Comparison of ENCODE assay signal across 28 cellular contexts in the genomic region with DNA sequence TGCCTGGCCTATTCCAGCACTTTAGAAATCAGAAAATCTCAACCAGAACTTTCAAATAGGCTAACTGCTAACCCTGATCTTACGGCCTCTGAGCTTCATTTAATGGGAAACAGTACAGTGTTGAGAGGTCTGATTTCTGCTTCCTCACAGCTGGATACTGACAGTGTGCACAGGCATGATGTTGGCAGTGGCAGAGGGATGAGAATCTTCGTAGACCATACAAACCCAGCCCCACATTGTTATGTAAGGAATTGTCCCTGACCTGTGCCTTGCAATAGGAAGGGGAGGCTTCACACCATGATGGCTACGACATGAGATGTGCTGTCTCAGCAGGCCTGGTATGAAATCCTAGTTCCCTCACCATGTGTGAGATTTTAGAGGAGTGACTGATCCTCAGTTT. TPM values are rescaled to one million over a fixed set of nuclear protein-coding genes. Genes with fewer than 3 reads are reported as not detected.
DNase-seq lines count a peak whose midpoint lies in the region; ATAC-seq and TF ChIP-seq lines count a peak whose summit lies in the region.
"Had no signal": no experiment of that assay in that cellular context is flagged by ENCODE, and none has a peak within 500 bp of the region (broad histone marks: within the 10 kb centered on the region; RNA-seq: fewer than 3 reads in every experiment).

No MANE protein-coding gene starts in this region.

- H4K20me1 ChIP-seq in H9 (ENCODE audit: control insufficient read depth, insufficient read depth, insufficient read length) = no peaks in the 10 kb centered on the region

- H3K79me1 ChIP-seq in mesenchymal stem cell (replicated peaks; ENCODE audit: low read length, poor library complexity, severe bottlenecking) (peaks cover 14% of the 10 kb centered on the region), H9 (ENCODE audit: insufficient read depth, low read depth, low read length, poor library complexity, severe bottlenecking) (no peaks in the 10 kb centered on the region)

- H4K91ac ChIP-seq in mesenchymal stem cell (ENCODE audit: low read length) (peak overlapping the region; percentile 78), H9 (ENCODE audit: insufficient read length, low read depth, low read length) (no peak overlapping the region)

- H2AK5ac ChIP-seq in mesenchymal stem cell (ENCODE audit: low read length, severe bottlenecking) (peak overlapping the region; percentile 70), H9 (ENCODE audit: insufficient read length, low read length) (no peak overlapping the region)

- no peak overlapping the region for H3K4me3 Mint-ChIP-seq in stimulated activated naive CD8-positive, alpha-beta T cell treated with anti-CD3 and anti-CD28 coated beads, Interleukin-15, Interleukin-2, amounts not matched to agents 100 ng/mL and 50 ng/mL, for 24 hours
- H3K4me3 Mint-ChIP-seq in stimulated activated naive CD8-positive, alpha-beta T cell treated with anti-CD3 and anti-CD28 coated beads, Interleukin-15, amount 100 ng/mL, for 72 hours = no peak overlapping the region
- H3K4me3 Mint-ChIP-seq in T-cell (no peak overlapping the region), H9 (no peak overlapping the region)
- H3K4me3 Mint-ChIP-seq: activated CD4-positive, alpha-beta T cell treated with anti-CD3 and anti-CD28 coated beads, Interleukin-2, amount 10 ng/mL, durations not matched to agents 24 days and 14 days; T-helper 2 cell treated with Interferon-gamma antibody and Interleukin-4, amounts not matched to agents 5 μg/mL and 100 μg/mL, for 36 hours had no signal

- H3K4me1 Mint-ChIP-seq in stimulated activated naive CD8-positive, alpha-beta T cell treated with anti-CD3 and anti-CD28 coated beads, Interleukin-15, Interleukin-2, amounts not matched to agents 100 ng/mL and 50 ng/mL, for 24 hours (ENCODE audit: low read depth) = peaks cover 86% of the 10 kb centered on the region
- H3K4me1 Mint-ChIP-seq in stimulated activated naive CD8-positive, alpha-beta T cell treated with anti-CD3 and anti-CD28 coated beads, Interleukin-15, amount 100 ng/mL, for 72 hours = peaks cover 82% of the 10 kb centered on the region
- H3K4me1 Mint-ChIP-seq in T-cell = peaks cover 75 to 92% (median 86%) of the 10 kb centered on the region in 3 donors
- H3K4me1 Mint-ChIP-seq in H9 = peaks cover 4 to 6% of the 10 kb centered on the region in 2 experiments

- POLR2A ChIA-PET in T-cell (lab: Charles Lee) = interaction anchor here (0.5 to 0.9 kb wide), 3 partner anchors 11 to 271 kb away, joined by 3 read pairs; partner anchors contain the start of genes APIP (in 1 of the 2) and PDHX (in 1 of the 2)

- H3K9me3 ChIP-seq in mesenchymal stem cell (ENCODE audit: control insufficient read depth, low read length) (no peaks in the 10 kb centered on the region), H9 (ENCODE audit: control insufficient read depth, low read depth, low read length) (no peaks in the 10 kb centered on the region)
- H3K9me3 ChIP-seq: pancreas, SK-N-SH, thoracic aorta, vagina had no signal

- H3K79me2 ChIP-seq in H9 (ENCODE audit: insufficient read depth, low read length) = no peaks in the 10 kb centered on the region

- H3K9ac ChIP-seq in mesenchymal stem cell (ENCODE audit: low read length) = peak overlapping the region; percentile 32
- no peak overlapping the region for H3K9ac ChIP-seq in H9 (ENCODE audit: extremely low read depth, insufficient read length, low read length)
- H3K9ac ChIP-seq: BLaER1, SK-N-SH had no signal

- no peak overlapping the region for H2BK120ac ChIP-seq in mesenchymal stem cell (ENCODE audit: low read depth, low read length)
- no peak overlapping the region for H2BK120ac ChIP-seq in H9 (ENCODE audit: low read depth, low read length, poor library complexity, severe bottlenecking)

- H3K27me3 ChIP-seq in mesenchymal stem cell (ENCODE audit: control insufficient read depth in 1 of 2, insufficient read depth in 1 of 2, low read length in 2 of 2) = no peaks in the 10 kb centered on the region
- H3K27me3 ChIP-seq in H9 (ENCODE audit: insufficient read depth, low read length) = no peaks in the 10 kb centered on the region
- H3K27me3 ChIP-seq: BLaER1, pancreas, vagina had no signal

- no peak overlapping the region for H2BK5ac ChIP-seq in mesenchymal stem cell (ENCODE audit: low read depth, low read length, poor library complexity, severe bottlenecking)
- no peak overlapping the region for H2BK5ac ChIP-seq in H9 (ENCODE audit: insufficient read length, low read length)

- no peak for TF ChIP-seq CTCF in H9 (conservative IDR thresholded peaks at IDR 0.05)

- peaks cover 22 to 99% of the 10 kb centered on the region in 2 experiments for H3K36me3 ChIP-seq in mesenchymal stem cell (ENCODE audit: control insufficient read depth in 1 of 2, insufficient read depth in 2 of 2, low read depth in 1 of 2, low read length in 2 of 2)

- H3K27ac Mint-ChIP-seq in stimulated activated naive CD8-positive, alpha-beta T cell treated with anti-CD3 and anti-CD28 coated beads, Interleukin-15, Interleukin-2, amounts not matched to agents 100 ng/mL and 50 ng/mL, for 24 hours = peak overlapping the region; percentile 63
- H3K27ac Mint-ChIP-seq in stimulated activated naive CD8-positive, alpha-beta T cell treated with anti-CD3 and anti-CD28 coated beads, Interleukin-15, amount 100 ng/mL, for 72 hours = peak overlapping the region in 1 of 2 donors; percentile 80
- H3K27ac Mint-ChIP-seq in T-cell = peak overlapping the region; percentile 45 to 75
- no peak overlapping the region for H3K27ac Mint-ChIP-seq in H9
- H3K27ac Mint-ChIP-seq: activated CD4-positive, alpha-beta T cell treated with anti-CD3 and anti-CD28 coated beads, Interleukin-2, amount 10 ng/mL, durations not matched to agents 24 days and 14 days; T-helper 2 cell treated with Interferon-gamma antibody and Interleukin-4, amounts not matched to agents 5 μg/mL and 100 μg/mL, for 36 hours had no signal

- H2BK20ac ChIP-seq in H9 (ENCODE audit: low read depth, low read length, poor library complexity, severe bottlenecking) = no peak overlapping the region

- no peak overlapping the region for H3T11ph ChIP-seq in H9 (ENCODE audit: low read length)

- no peak for DNase-seq in stimulated activated naive CD8-positive, alpha-beta T cell treated with anti-CD3 and anti-CD28 coated beads, Interleukin-15, amount 100 ng/mL, for 72 hours
- DNase-seq in T-cell = no peak
- DNase-seq in mesenchymal stem cell = no peak
- DNase-seq in activated CD8-positive, alpha-beta memory T cell treated with anti-CD3 and anti-CD28 coated beads, Interleukin-2, amount 50 U/mL, for 48 hours = no peak
- DNase-seq in H9 = no peak
- DNase-seq: ACHN; activated CD4-positive, alpha-beta T cell treated with anti-CD3 and anti-CD28 coated beads, Interleukin-2, amount 10 ng/mL, durations not matched to agents 24 days and 14 days; activated CD8-positive, alpha-beta memory T cell treated with anti-CD3 and anti-CD28 coated beads, Interleukin-2, amount 50 U/mL, for 4 hours; activated effector memory CD4-positive, alpha-beta T cell treated with Interleukin-2 at 50 U/mL for 16 hours; amygdala; EL; glutamatergic neuron; NCI-H1105 treated with DMSO at 0.1 percent for 48 hours; NCI-H2029 treated with DMSO at 0.1 percent for 48 hours; NCI-H2227 treated with DMSO at 0.1 percent for 48 hours; pancreas; SK-N-SH; stimulated activated CD4-positive, alpha-beta T cell treated with anti-CD3 and anti-CD28 coated beads, Interleukin-4, amount 100 ng/mL, for 1 hour; stimulated activated naive CD4-positive, alpha-beta T cell had no signal

- H3K4ac ChIP-seq in mesenchymal stem cell (ENCODE audit: low read depth in 1 of 2, low read length in 2 of 2) (no peak overlapping the region), H9 (ENCODE audit: low read depth, low read length) (no peak overlapping the region)

- no peak overlapping the region for H3K56ac ChIP-seq in H9 (ENCODE audit: insufficient read length, low read depth, low read length)

- peak overlapping the region in 1 of 2 experiments; percentile 42 for H3K23ac ChIP-seq in mesenchymal stem cell (ENCODE audit: low read length in 2 of 2)
- H3K23ac ChIP-seq in H9 (ENCODE audit: insufficient read length, low read depth, low read length) = no peak overlapping the region

- H3K4me1 ChIP-seq in mesenchymal stem cell (ENCODE audit: control insufficient read depth, insufficient read depth, low read depth, low read length) (peaks cover 4% of the 10 kb centered on the region), H9 (ENCODE audit: insufficient read depth, low read length) (no peaks in the 10 kb centered on the region)
- H3K4me1 ChIP-seq: BLaER1, pancreas had no signal

- 93% methylated on average over 1 of the region's 3 CpGs for WGBS in mesenchymal stem cell
- no CpG with 5 or more reads among the region's 3 CpGs for WGBS in H9 (ENCODE audit: extremely low coverage, insufficient read length, low lambda C conversion rate)

- no peak overlapping the region for H3K4me3 ChIP-seq in mesenchymal stem cell (ENCODE audit: insufficient read depth in 1 of 2, low read depth in 1 of 2, low read length in 2 of 2)
- H3K4me3 ChIP-seq: BLaER1, coronary artery, pancreas, thoracic aorta, vagina had no signal

- no peaks in the 10 kb centered on the region for H3K27me3 Mint-ChIP-seq in stimulated activated naive CD8-positive, alpha-beta T cell treated with anti-CD3 and anti-CD28 coated beads, Interleukin-15, Interleukin-2, amounts not matched to agents 100 ng/mL and 50 ng/mL, for 24 hours
- H3K27me3 Mint-ChIP-seq in stimulated activated naive CD8-positive, alpha-beta T cell treated with anti-CD3 and anti-CD28 coated beads, Interleukin-15, amount 100 ng/mL, for 72 hours = no peaks in the 10 kb centered on the region
- H3K27me3 Mint-ChIP-seq in T-cell (no peaks in the 10 kb centered on the region), H9 (ENCODE audit: low read depth) (no peaks in the 10 kb centered on the region)
- H3K27me3 Mint-ChIP-seq: activated CD4-positive, alpha-beta T cell treated with anti-CD3 and anti-CD28 coated beads, Interleukin-2, amount 10 ng/mL, durations not matched to agents 24 days and 14 days had no signal

- H3K14ac ChIP-seq in mesenchymal stem cell (ENCODE audit: low read length in 2 of 2) (no peak overlapping the region), H9 (ENCODE audit: insufficient read depth, low read length) (no peak overlapping the region)

- peak overlapping the region; percentile 90 for H4K8ac ChIP-seq in mesenchymal stem cell (ENCODE audit: low read length)
- no peak overlapping the region for H4K8ac ChIP-seq in H9 (replicated peaks; ENCODE audit: insufficient read length, low read depth, low read length)

- no peak for ATAC-seq in stimulated activated naive CD8-positive, alpha-beta T cell treated with anti-CD3 and anti-CD28 coated beads, Interleukin-15, amount 100 ng/mL, for 72 hours
- ATAC-seq in T-cell (replicated peaks in 1 of 4) (peak in 2 of 4 experiments; percentile 15 to 23), HG02973 (IDR thresholded peaks at IDR 0.05; ENCODE audit: unreplicated experiment) (no peak), GM18867 (IDR thresholded peaks at IDR 0.05; ENCODE audit: unreplicated experiment) (no peak)
- ATAC-seq: pancreas had no signal

- H3K18ac ChIP-seq in mesenchymal stem cell (ENCODE audit: low read depth in 1 of 2, low read length in 2 of 2) (peak overlapping the region; percentile 84 to 89), H9 (ENCODE audit: insufficient read length, low read depth, low read length) (no peak overlapping the region)

- no peaks in the 10 kb centered on the region for H3K9me3 Mint-ChIP-seq in stimulated activated naive CD8-positive, alpha-beta T cell treated with anti-CD3 and anti-CD28 coated beads, Interleukin-15, Interleukin-2, amounts not matched to agents 100 ng/mL and 50 ng/mL, for 24 hours
- H3K9me3 Mint-ChIP-seq in stimulated activated naive CD8-positive, alpha-beta T cell treated with anti-CD3 and anti-CD28 coated beads, Interleukin-15, amount 100 ng/mL, for 72 hours = no peaks in the 10 kb centered on the region
- H3K9me3 Mint-ChIP-seq in T-cell (no peaks in the 10 kb centered on the region), H9 (no peaks in the 10 kb centered on the region)
- H3K9me3 Mint-ChIP-seq: activated CD4-positive, alpha-beta T cell treated with anti-CD3 and anti-CD28 coated beads, Interleukin-2, amount 10 ng/mL, durations not matched to agents 24 days and 14 days; T-helper 2 cell treated with Interferon-gamma antibody and Interleukin-4, amounts not matched to agents 5 μg/mL and 100 μg/mL, for 36 hours had no signal

- H4K5ac ChIP-seq in H9 (ENCODE audit: insufficient read length, low read depth, low read length) = no peak overlapping the region

- H2BK15ac ChIP-seq in mesenchymal stem cell (ENCODE audit: low read depth, poor library complexity, severe bottlenecking) (no peak overlapping the region), H9 (ENCODE audit: low read depth, low read length) (no peak overlapping the region)

- H3K4me2 ChIP-seq in mesenchymal stem cell (ENCODE audit: low read length, poor library complexity, severe bottlenecking) = no peak overlapping the region
- H3K4me2 ChIP-seq in H9 (ENCODE audit: insufficient read depth, insufficient read length, low read length) = no peak overlapping the region
- H3K4me2 ChIP-seq: BLaER1, SK-N-SH had no signal

- H3K36me3 Mint-ChIP-seq in stimulated activated naive CD8-positive, alpha-beta T cell treated with anti-CD3 and anti-CD28 coated beads, Interleukin-15, Interleukin-2, amounts not matched to agents 100 ng/mL and 50 ng/mL, for 24 hours (ENCODE audit: low read depth) = peaks cover 98% of the 10 kb centered on the region
- H3K36me3 Mint-ChIP-seq in T-cell (peaks cover 79% of the 10 kb centered on the region), H9 (ENCODE audit: insufficient read depth in 1 of 3, low read depth in 3 of 3) (no peaks in the 10 kb centered on the region)

- H3K27ac ChIP-seq in mesenchymal stem cell (ENCODE audit: low read length, poor library complexity, severe bottlenecking) (peak overlapping the region; percentile 20), H9 (ENCODE audit: insufficient read length, low read depth, low read length) (no peak overlapping the region)
- H3K27ac ChIP-seq: BLaER1, coronary artery, pancreas, vagina, VCaP had no signal

- CTCF ChIA-PET in T-cell (lab: Charles Lee) = no interaction called here

- no peaks in the 10 kb centered on the region for H3K23me2 ChIP-seq in H9 (ENCODE audit: insufficient read length, low read depth, low read length, poor library complexity, severe bottlenecking)

- H2BK12ac ChIP-seq in mesenchymal stem cell (ENCODE audit: low read length in 2 of 2) = peak overlapping the region; percentile 70 to 92
- H2BK12ac ChIP-seq in H9 (ENCODE audit: insufficient read length, low read depth, low read length) = no peak overlapping the region

- H2AFZ ChIP-seq in mesenchymal stem cell (ENCODE audit: low read depth, low read length) (no peak overlapping the region), H9 (ENCODE audit: low read length) (no peak overlapping the region)

RNA-seq across cellular contexts. Expression of gene CD44, which starts 49.0 kb away (rescaled TPM):
- total RNA-seq in T-cell (1,000 to 10,000 TPM in 1 of 5 donors, 100 to 1,000 TPM in 4; 732 to 1,108 (median 781) TPM), H9 (2021) (5.2 and 6.1 TPM in 2 replicates)
- polyA plus RNA-seq in mesenchymal stem cell (2013, experiment 1 of 2) = 1,373 TPM
- polyA plus RNA-seq in mesenchymal stem cell (2013, experiment 2 of 2) = 1,315 TPM

Comparison
In these comparisons a context has a peak if more than half of its experiments do, and no peak if none do; other contexts are left out.
1. H3K27ac Mint-ChIP-seq: peak in stimulated activated naive CD8-positive, alpha-beta T cell treated with anti-CD3 and anti-CD28 coated beads, Interleukin-15, Interleukin-2, amounts not matched to agents 100 ng/mL and 50 ng/mL, for 24 hours (single experiment) and T-cell (2 of 2); none in H9 (0 of 3).
2. RNA of gene CD44, which starts 49.0 kb away (total RNA-seq): 732 to 1,108 TPM in T-cell; 5.2 to 6.1 TPM in H9; every median in the first group is over 100 times any median in the second.